In genomic region chr3:73521936-73522335, GRCh38 we compare ENCODE assay signal across 30 cellular contexts.
DNase-seq lines count a peak whose midpoint lies in the region; ATAC-seq, FAIRE-seq and TF ChIP-seq lines count a peak whose summit lies in the region.
"Had no signal": no experiment of that assay in that cellular context is flagged by ENCODE, and none has a peak within 500 bp of the region (broad histone marks: within the 10 kb centered on the region; RNA-seq: fewer than 3 reads in every experiment).

No MANE protein-coding gene starts in this region.

- H3K27me3 ChIP-seq in ascending aorta: no peaks in the 10 kb centered on the region
- H3K27me3 ChIP-seq in fibroblast of lung (ENCODE audit: control insufficient read depth, insufficient read depth, low read length): no peaks in the 10 kb centered on the region
- no peaks in the 10 kb centered on the region for H3K27me3 ChIP-seq in muscle layer of duodenum (ENCODE audit: low read depth, low read length)
- H3K27me3 ChIP-seq in tibial artery: no peaks in the 10 kb centered on the region
- H3K27me3 ChIP-seq in pancreas: no peaks in the 10 kb centered on the region
- H3K27me3 ChIP-seq: BLaER1 treated with 17β-estradiol and CSF1 and Interleukin-3, amounts not matched to agents 10 nM and 100 nM; dorsolateral prefrontal cortex had no signal

- WGBS in pancreas, 2 donors: 89 to 93% methylated on average over 6 of the region's 6 CpGs

- H3K27ac ChIP-seq in ascending aorta: peak overlapping the region; percentile 84 to 89
- H3K27ac ChIP-seq in fibroblast of lung (ENCODE audit: insufficient read depth, low read length): peak overlapping the region; percentile 40
- peak overlapping the region; percentile 50 for H3K27ac ChIP-seq in muscle layer of duodenum (ENCODE audit: low read length)
- H3K27ac ChIP-seq in tibial artery: peak overlapping the region; percentile 78 to 93
- no peak overlapping the region for H3K27ac ChIP-seq in pancreas
- H3K27ac ChIP-seq: BLaER1 treated with 17β-estradiol and CSF1 and Interleukin-3, amounts not matched to agents 10 nM and 100 nM had no signal

- TF ChIP-seq CTCF in ascending aorta (IDR thresholded peaks at IDR 0.05): no peak
- no peak for TF ChIP-seq CTCF in fibroblast of lung (conservative IDR thresholded peaks at IDR 0.05 in 1 of 2, IDR thresholded peaks at IDR 0.05 in 1 of 2; ENCODE audit: low read depth in 1 of 2, low read length in 2 of 2)
- no peak for TF ChIP-seq CTCF in tibial artery (IDR thresholded peaks at IDR 0.05)
- no peak for TF ChIP-seq CTCF in pancreas (IDR thresholded peaks at IDR 0.05)
- no peak for TF ChIP-seq CTCF in D721Med (IDR thresholded peaks at IDR 0.05; ENCODE audit: insufficient read depth, missing control alignments)

- FAIRE-seq in pancreas (lab: Jason Lieb, UNC) (no peak), D721Med (lab: Jason Lieb, UNC) (no peak)
- FAIRE-seq: K562, TTC549 had no signal

- peak overlapping the region; percentile 61 for H3K4me2 ChIP-seq in fibroblast of lung (ENCODE audit: extremely low read depth, insufficient read depth, low read length)
- H3K4me2 ChIP-seq: BLaER1 treated with 17β-estradiol and CSF1 and Interleukin-3, amounts not matched to agents 10 nM and 100 nM; SK-N-SH had no signal

- H3K9ac ChIP-seq in fibroblast of lung (ENCODE audit: insufficient read depth, low read length): no peak overlapping the region
- H3K9ac ChIP-seq: BLaER1 treated with 17β-estradiol and CSF1 and Interleukin-3, amounts not matched to agents 10 nM and 100 nM; SK-N-SH had no signal

- ATAC-seq in pancreas: no peak
- ATAC-seq: K562; left lobe of liver; naive thymus-derived CD8-positive, alpha-beta T cell; PC-3; T-helper 17 cell had no signal

- no peaks in the 10 kb centered on the region for H3K36me3 ChIP-seq in ascending aorta
- H3K36me3 ChIP-seq in fibroblast of lung (ENCODE audit: control insufficient read depth, insufficient read depth, low read length): no peaks in the 10 kb centered on the region
- no peaks in the 10 kb centered on the region for H3K36me3 ChIP-seq in muscle layer of duodenum (ENCODE audit: control insufficient read depth in 1 of 2, insufficient read depth in 2 of 2, low read length in 2 of 2)
- no peaks in the 10 kb centered on the region for H3K36me3 ChIP-seq in tibial artery
- H3K36me3 ChIP-seq in pancreas: no peaks in the 10 kb centered on the region
- H3K36me3 ChIP-seq: BLaER1 treated with 17β-estradiol and CSF1 and Interleukin-3, amounts not matched to agents 10 nM and 100 nM had no signal

- H3K4me3 ChIP-seq in ascending aorta (peak overlapping the region in 1 of 2 donors; percentile 47), fibroblast of lung (replicated peaks in 1 of 4; ENCODE audit: control extremely low read depth in 1 of 4, insufficient read depth in 1 of 4, low read depth in 3 of 4, low read length in 4 of 4) (peak overlapping the region in 2 of 4 experiments; percentile 24 to 47), muscle layer of duodenum (ENCODE audit: low read depth in 1 of 2, low read length in 2 of 2) (peak overlapping the region in 1 of 2 donors; percentile 9), tibial artery (peak overlapping the region; percentile 43 to 51), pancreas (no peak overlapping the region)
- H3K4me3 ChIP-seq: BLaER1 treated with 17β-estradiol and CSF1 and Interleukin-3, amounts not matched to agents 10 nM and 100 nM; K562; skin epidermis had no signal

- H4K20me1 ChIP-seq in fibroblast of lung (ENCODE audit: control insufficient read depth, extremely low read depth, insufficient read depth, low read length): peaks cover 2% of the 10 kb centered on the region
- H4K20me1 ChIP-seq: BLaER1 treated with 17β-estradiol and CSF1 and Interleukin-3, amounts not matched to agents 10 nM and 100 nM had no signal

- no peak overlapping the region for H2AFZ ChIP-seq in fibroblast of lung (ENCODE audit: low read length)

- DNase-seq in ascending aorta (ENCODE audit: low spot score in 2 of 2): no peak
- no peak for DNase-seq in fibroblast of lung (ENCODE audit: low read depth in 2 of 2)
- DNase-seq in tibial artery: no peak
- DNase-seq in pancreas: no peak
- no peak for DNase-seq in D721Med (ENCODE audit: insufficient read length, low spot score)
- no peak for DNase-seq in LoVo (ENCODE audit: low spot score)
- DNase-seq: activated CD4-positive, alpha-beta memory T cell treated with anti-CD3 and anti-CD28 coated beads, Interleukin-2, amount 10 ng/mL, durations not matched to agents 7 days and 5 days; activated CD4-positive, CD25-positive, alpha-beta regulatory T cell treated with anti-CD3 and anti-CD28 coated beads, Interleukin-2, amount 50 U/mL, for 72 hours; activated CD8-positive, alpha-beta memory T cell treated with anti-CD3 and anti-CD28 coated beads, Interleukin-2, amount 50 U/mL, for 4 hours; activated naive CD4-positive, alpha-beta T cell treated with Interleukin-2 at 50 U/mL for 16 hours; DMS53; glutamatergic neuron; H9; mesendoderm; naive thymus-derived CD8-positive, alpha-beta T cell; NCI-H1930; NCI-H2227 treated with DMSO at 0.1 percent for 48 hours; NCI-H526 treated with DMSO at 0.1 percent for 48 hours; NK-92 treated with Interleukin-12 subunit alpha and Interleukin-12 subunit beta, amount 100 ng/mL, for 24 hours; PC-3; SK-N-SH; stimulated activated naive CD4-positive, alpha-beta T cell; T-helper 17 cell had no signal

- H3K4me1 ChIP-seq in ascending aorta: peaks cover 4 to 54% of the 10 kb centered on the region in 2 donors
- H3K4me1 ChIP-seq in fibroblast of lung (ENCODE audit: control insufficient read depth, extremely low read depth, insufficient read depth, low read length): peaks cover under 1% of the 10 kb centered on the region
- peaks cover 8 to 41% of the 10 kb centered on the region in 2 donors for H3K4me1 ChIP-seq in muscle layer of duodenum (ENCODE audit: control insufficient read depth in 1 of 2, insufficient read depth in 2 of 2, low read length in 2 of 2)
- H3K4me1 ChIP-seq in tibial artery: peaks cover 0 to 83% (median 43%) of the 10 kb centered on the region in 4 donors
- H3K4me1 ChIP-seq in pancreas: no peaks in the 10 kb centered on the region

- H3K9me3 ChIP-seq in ascending aorta: no peaks in the 10 kb centered on the region
- no peaks in the 10 kb centered on the region for H3K9me3 ChIP-seq in fibroblast of lung (ENCODE audit: control insufficient read depth, insufficient read depth, low read depth, low read length)
- no peaks in the 10 kb centered on the region for H3K9me3 ChIP-seq in muscle layer of duodenum (ENCODE audit: control insufficient read depth in 1 of 2, low read length in 2 of 2)
- H3K9me3 ChIP-seq in tibial artery: no peaks in the 10 kb centered on the region
- no peaks in the 10 kb centered on the region for H3K9me3 ChIP-seq in pancreas
- H3K9me3 ChIP-seq: SK-N-SH had no signal

- H3K79me2 ChIP-seq in fibroblast of lung (ENCODE audit: control insufficient read depth, insufficient read depth, low read length): peaks cover 4% of the 10 kb centered on the region

- intact Hi-C loops in ascending aorta (cut with DNase I) (loop anchor here (5.0 kb wide), 1 partner anchor 40 kb away; no protein-coding TSS in a partner anchor), tibial artery (cut with DNase I; ENCODE audit: low total_unique reads) (loop anchor here (5.0 kb wide), 1 partner anchor 95 kb away; no protein-coding TSS in a partner anchor), pancreas (cut with DNase I) (no loop called here)

Comparison
In these comparisons a context has a peak if more than half of its experiments do, and no peak if none do; other contexts are left out.
1. H3K27ac ChIP-seq: peak in ascending aorta (2 of 2), fibroblast of lung (single experiment), muscle layer of duodenum (single experiment) and tibial artery (2 of 2); none in pancreas (0 of 4).
2. H3K4me3 ChIP-seq: peak in tibial artery (2 of 2); none in pancreas (0 of 4).
3. intact Hi-C loops: an anchor here in ascending aorta (5.0 kb wide) and tibial artery (5.0 kb wide); none called in pancreas.